8 cellular contexts compared by ENCODE assay signal in genomic region chr12:10211975-10212622, GRCh38. TPM values are rescaled to one million over a fixed set of nuclear protein-coding genes. Genes with fewer than 3 reads are reported as not detected.
DNase-seq lines count a peak whose midpoint lies in the region; ATAC-seq and TF ChIP-seq lines count a peak whose summit lies in the region.

No MANE protein-coding gene starts in this region.

- intact Hi-C loops in naive thymus-derived CD4-positive, alpha-beta T cell (cut with micrococcal nuclease) = loop anchor here (1.0 to 10.0 kb wide), 18 partner anchors 22 to 1969 kb away; partner anchors contain the start of genes CLEC2B (in 2 of the 2), MAGOHB (in 2 of the 2), SMIM10L1 (in 2 of the 2) and BCL2L14 (in 1 of the 2)

- H3K27ac ChIP-seq in CD4-positive, CD25-positive, alpha-beta regulatory T cell (ENCODE audit: insufficient read depth, low read length, poor library complexity, severe bottlenecking) = peak overlapping the region; percentile 88
- H3K27ac ChIP-seq in naive thymus-derived CD4-positive, alpha-beta T cell (ENCODE audit: low read depth, low read length) = peak overlapping the region; percentile 84

- TF ChIP-seq CTCF in LNCaP clone FGC (IDR thresholded peaks at IDR 0.05; ENCODE audit: control insufficient read depth, extremely low read depth, insufficient read depth) (no peak), fibroblast of pulmonary artery (IDR thresholded peaks at IDR 0.05; ENCODE audit: low read length, missing control alignments) (no peak)

- H3K4me3 Mint-ChIP-seq in CD4-positive, CD25-positive, alpha-beta regulatory T cell = peak overlapping the region; percentile 95 to 99 (median 97)
- peak overlapping the region; percentile 94 to 98 (median 96) for H3K4me3 Mint-ChIP-seq in naive thymus-derived CD4-positive, alpha-beta T cell
- H3K4me3 Mint-ChIP-seq in stimulated activated effector memory CD8-positive, alpha-beta T cell treated with anti-CD3 and anti-CD28 coated beads, Interleukin-12 subunit alpha, Interleukin-12 subunit beta, amount 100 ng/mL, for 72 hours = peak overlapping the region; percentile 92

- no peaks in the 10 kb centered on the region for H3K27me3 ChIP-seq in CD4-positive, CD25-positive, alpha-beta regulatory T cell (ENCODE audit: control insufficient read depth, insufficient read depth, low read length)
- H3K27me3 ChIP-seq in naive thymus-derived CD4-positive, alpha-beta T cell (ENCODE audit: control insufficient read depth in 2 of 2, insufficient read depth in 2 of 2, low read length in 2 of 2) = no peaks in the 10 kb centered on the region

- H3K4me1 ChIP-seq in CD4-positive, CD25-positive, alpha-beta regulatory T cell (ENCODE audit: control insufficient read depth, insufficient read depth, low read length, poor library complexity, severe bottlenecking) = peaks cover 29% of the 10 kb centered on the region
- H3K4me1 ChIP-seq in naive thymus-derived CD4-positive, alpha-beta T cell (ENCODE audit: control insufficient read depth in 2 of 2, insufficient read depth in 2 of 2, low read length in 2 of 2) = peaks cover 12 to 22% of the 10 kb centered on the region in 2 donors

- peaks cover 7 to 35% (median 25%) of the 10 kb centered on the region in 4 donors for H3K4me1 Mint-ChIP-seq in CD4-positive, CD25-positive, alpha-beta regulatory T cell
- peaks cover 14 to 31% (median 25%) of the 10 kb centered on the region in 7 donors for H3K4me1 Mint-ChIP-seq in naive thymus-derived CD4-positive, alpha-beta T cell
- peaks cover 35% of the 10 kb centered on the region for H3K4me1 Mint-ChIP-seq in stimulated activated effector memory CD8-positive, alpha-beta T cell treated with anti-CD3 and anti-CD28 coated beads, Interleukin-12 subunit alpha, Interleukin-12 subunit beta, amount 100 ng/mL, for 72 hours

- no peaks in the 10 kb centered on the region for H3K36me3 Mint-ChIP-seq in CD4-positive, CD25-positive, alpha-beta regulatory T cell
- H3K36me3 Mint-ChIP-seq in naive thymus-derived CD4-positive, alpha-beta T cell = no peaks in the 10 kb centered on the region
- peaks cover 51% of the 10 kb centered on the region for H3K36me3 Mint-ChIP-seq in stimulated activated effector memory CD8-positive, alpha-beta T cell treated with anti-CD3 and anti-CD28 coated beads, Interleukin-12 subunit alpha, Interleukin-12 subunit beta, amount 100 ng/mL, for 72 hours

- H3K36me3 ChIP-seq in CD4-positive, CD25-positive, alpha-beta regulatory T cell (ENCODE audit: control insufficient read depth, insufficient read depth, low read length) = no peaks in the 10 kb centered on the region
- H3K36me3 ChIP-seq in naive thymus-derived CD4-positive, alpha-beta T cell (ENCODE audit: control insufficient read depth in 2 of 3, insufficient read depth in 3 of 3, low read length in 3 of 3) = peaks cover 0 to 5% (median 0%) of the 10 kb centered on the region in 3 experiments

- H3K27me3 Mint-ChIP-seq in CD4-positive, CD25-positive, alpha-beta regulatory T cell = peaks cover 14% of the 10 kb centered on the region
- peaks cover 0 to 37% (median 0%) of the 10 kb centered on the region in 5 donors for H3K27me3 Mint-ChIP-seq in naive thymus-derived CD4-positive, alpha-beta T cell

- H3K9me3 ChIP-seq in CD4-positive, CD25-positive, alpha-beta regulatory T cell (ENCODE audit: control insufficient read depth in 2 of 2, low read length in 2 of 2) = no peaks in the 10 kb centered on the region
- no peaks in the 10 kb centered on the region for H3K9me3 ChIP-seq in naive thymus-derived CD4-positive, alpha-beta T cell (ENCODE audit: control insufficient read depth in 2 of 3, low read length in 3 of 3)

- peak overlapping the region; percentile 97 for H3K4me3 ChIP-seq in CD4-positive, CD25-positive, alpha-beta regulatory T cell (ENCODE audit: low read depth, low read length)
- H3K4me3 ChIP-seq in LNCaP clone FGC (ENCODE audit: low read depth, low read length) (peak overlapping the region; percentile 73), fibroblast of pulmonary artery (replicated peaks; ENCODE audit: low read depth, low read length) (peak overlapping the region; percentile 99)
- H3K4me3 ChIP-seq in naive thymus-derived CD4-positive, alpha-beta T cell (ENCODE audit: low read length) = peak overlapping the region; percentile 91

- peak; percentile 79 to 91 (median 84) for DNase-seq in CD4-positive, CD25-positive, alpha-beta regulatory T cell
- DNase-seq in LNCaP clone FGC (ENCODE audit: low read depth) = peak; percentile 96
- DNase-seq in SIG-M5 treated with dmso at 0.1 percent for 504 hours (lab: John Stamatoyannopoulos, UW; ENCODE audit: unreplicated experiment) = peak; percentile 92
- DNase-seq in activated gamma-delta T cell treated with Interleukin-2 at 50 U/mL for 16 hours = peak; percentile 78
- peak; percentile 99 for DNase-seq in fibroblast of pulmonary artery (ENCODE audit: low read depth)
- peak; percentile 76 to 90 (median 85) for DNase-seq in naive thymus-derived CD4-positive, alpha-beta T cell
- peak; percentile 75 to 89 for DNase-seq in stimulated activated effector memory CD8-positive, alpha-beta T cell treated with anti-CD3 and anti-CD28 coated beads, Interleukin-12 subunit alpha, Interleukin-12 subunit beta, amount 100 ng/mL, for 72 hours (ENCODE audit: low spot score in 2 of 2)

- peak overlapping the region; percentile 96 to 99 (median 98) for H3K27ac Mint-ChIP-seq in CD4-positive, CD25-positive, alpha-beta regulatory T cell
- H3K27ac Mint-ChIP-seq in naive thymus-derived CD4-positive, alpha-beta T cell = peak overlapping the region; percentile 91 to 99 (median 96)
- H3K27ac Mint-ChIP-seq in stimulated activated effector memory CD8-positive, alpha-beta T cell treated with anti-CD3 and anti-CD28 coated beads, Interleukin-12 subunit alpha, Interleukin-12 subunit beta, amount 100 ng/mL, for 72 hours = peak overlapping the region; percentile 99

- peak; percentile 75 to 78 for ATAC-seq in CD4-positive, CD25-positive, alpha-beta regulatory T cell (ENCODE audit: low read depth in 2 of 2)
- peak; percentile 73 for ATAC-seq in GM21528 (IDR thresholded peaks at IDR 0.05; ENCODE audit: low FRiP score, unreplicated experiment)
- peak; percentile 85 for ATAC-seq in naive thymus-derived CD4-positive, alpha-beta T cell
- peak; percentile 88 for ATAC-seq in stimulated activated effector memory CD8-positive, alpha-beta T cell treated with anti-CD3 and anti-CD28 coated beads, Interleukin-12 subunit alpha, Interleukin-12 subunit beta, amount 100 ng/mL, for 72 hours

- CTCF ChIA-PET in naive thymus-derived CD4-positive, alpha-beta T cell (lab: Charles Lee) = no interaction called here

- no peaks in the 10 kb centered on the region for H3K9me3 Mint-ChIP-seq in CD4-positive, CD25-positive, alpha-beta regulatory T cell
- H3K9me3 Mint-ChIP-seq in naive thymus-derived CD4-positive, alpha-beta T cell = peaks cover 0 to 4% (median 0%) of the 10 kb centered on the region in 11 donors
- H3K9me3 Mint-ChIP-seq in stimulated activated effector memory CD8-positive, alpha-beta T cell treated with anti-CD3 and anti-CD28 coated beads, Interleukin-12 subunit alpha, Interleukin-12 subunit beta, amount 100 ng/mL, for 72 hours = no peaks in the 10 kb centered on the region

- POLR2A ChIA-PET in naive thymus-derived CD4-positive, alpha-beta T cell (lab: Charles Lee) = interaction anchor here (0.5 to 2.8 kb wide), 7 partner anchors 153 to 959 kb away, joined by 3 to 13 read pairs (median 4); partner anchors contain the start of genes CLEC2B, MAGOHB and SMIM10L1

RNA-seq across cellular contexts. Expression of gene GABARAPL1, which starts 0.6 kb away (rescaled TPM):
- total RNA-seq in CD4-positive, CD25-positive, alpha-beta regulatory T cell = 170 TPM
- 10 to 100 TPM; 19.4 to 21.8 (median 19.7) TPM for polyA plus RNA-seq in CD4-positive, CD25-positive, alpha-beta regulatory T cell
- total RNA-seq in naive thymus-derived CD4-positive, alpha-beta T cell = 100 to 1,000 TPM in 2 of 5 experiments, 10 to 100 TPM in 2, 1 to 10 TPM in 1; 3.7 to 165 (median 29.4) TPM
- polyA plus RNA-seq in naive thymus-derived CD4-positive, alpha-beta T cell = 10 to 100 TPM; 14.7 to 14.9 TPM

RNA-seq across cellular contexts. Expression of gene TMEM52B, which starts 33.3 kb away (rescaled TPM):
- total RNA-seq in CD4-positive, CD25-positive, alpha-beta regulatory T cell = not detected
- polyA plus RNA-seq in CD4-positive, CD25-positive, alpha-beta regulatory T cell = not detected
- under 1 TPM in 1 of 5 experiments, not detected in 4; 0.47 TPM for total RNA-seq in naive thymus-derived CD4-positive, alpha-beta T cell
- polyA plus RNA-seq in naive thymus-derived CD4-positive, alpha-beta T cell = not detected

RNA-seq across cellular contexts. Expression of gene OLR1, which starts 40.2 kb away (rescaled TPM):
- total RNA-seq in CD4-positive, CD25-positive, alpha-beta regulatory T cell = not detected
- polyA plus RNA-seq in CD4-positive, CD25-positive, alpha-beta regulatory T cell = not detected
- 1 to 10 TPM in 2 of 5 experiments, not detected in 3; 3.1 to 4.0 TPM for total RNA-seq in naive thymus-derived CD4-positive, alpha-beta T cell
- not detected for polyA plus RNA-seq in naive thymus-derived CD4-positive, alpha-beta T cell

Comparison
In these comparisons a context has a peak if more than half of its experiments do, and no peak if none do; other contexts are left out.
1. Peak in every context shown above with its lines: DNase-seq, ATAC-seq, H3K4me3 ChIP-seq and H3K27ac ChIP-seq.